8 cellular contexts compared by ENCODE assay signal in genomic region chr4:41933997-41934812, GRCh38. TPM values are rescaled to one million over a fixed set of nuclear protein-coding genes. Genes with fewer than 3 reads are reported as not detected.
DNase-seq lines count a peak whose midpoint lies in the region; ATAC-seq and TF ChIP-seq lines count a peak whose summit lies in the region.

No MANE protein-coding gene starts in this region.

- H3K4me3 Mint-ChIP-seq in stimulated activated memory B cell treated with anti-CD40 and anti-IgM and Interleukin-4, amounts not matched to agents 10 μg/mL and 1 μg/mL and 100 μg/mL, for 72 hours, result peak overlapping the region; percentile 94

- H3K4me1 ChIP-seq in heart right ventricle, result peaks cover 7 to 43% (median 28%) of the 10 kb centered on the region in 9 donors

- peak overlapping the region in 8 of 10 donors; percentile 78 to 100 (median 94) for H3K4me3 ChIP-seq in heart right ventricle

- no peaks in the 10 kb centered on the region for H3K27me3 Mint-ChIP-seq in stimulated activated memory B cell treated with anti-CD40 and anti-IgM and Interleukin-4, amounts not matched to agents 10 μg/mL and 1 μg/mL and 100 μg/mL, for 72 hours

- intact Hi-C loops in heart right ventricle (cut with DNase I), result loop anchor here in 1 of 10 donors (10.0 kb wide), 1 partner anchor 61 kb away; the partner anchor contains the start of gene SLC30A9

- peaks cover 2% of the 10 kb centered on the region for H3K9me3 Mint-ChIP-seq in stimulated activated memory B cell treated with anti-CD40 and anti-IgM and Interleukin-4, amounts not matched to agents 10 μg/mL and 1 μg/mL and 100 μg/mL, for 72 hours

- H3K27ac ChIP-seq in heart right ventricle, result peak overlapping the region in 4 of 10 donors; percentile 82 to 93 (median 86)

- peaks cover 29% of the 10 kb centered on the region for H3K4me1 Mint-ChIP-seq in stimulated activated memory B cell treated with anti-CD40 and anti-IgM and Interleukin-4, amounts not matched to agents 10 μg/mL and 1 μg/mL and 100 μg/mL, for 72 hours

- H3K36me3 Mint-ChIP-seq in stimulated activated memory B cell treated with anti-CD40 and anti-IgM and Interleukin-4, amounts not matched to agents 10 μg/mL and 1 μg/mL and 100 μg/mL, for 72 hours, result peaks cover 3% of the 10 kb centered on the region

- no peaks in the 10 kb centered on the region for H3K9me3 ChIP-seq in heart right ventricle

- ATAC-seq in heart right ventricle, result peak in 3 of 8 donors; percentile 3 to 29 (median 5)
- ATAC-seq in stimulated activated memory B cell treated with anti-CD40 and anti-IgM and Interleukin-4, amounts not matched to agents 10 μg/mL and 1 μg/mL and 100 μg/mL, for 72 hours, result no peak
- ATAC-seq in GM21526 (IDR thresholded peaks at IDR 0.05; ENCODE audit: low FRiP score, unreplicated experiment), result no peak
- no peak for ATAC-seq in GM19463 (IDR thresholded peaks at IDR 0.05; ENCODE audit: unreplicated experiment)

- peak overlapping the region; percentile 79 for H3K27ac Mint-ChIP-seq in stimulated activated memory B cell treated with anti-CD40 and anti-IgM and Interleukin-4, amounts not matched to agents 10 μg/mL and 1 μg/mL and 100 μg/mL, for 72 hours

- peaks cover 0 to 16% (median 2%) of the 10 kb centered on the region in 9 donors for H3K36me3 ChIP-seq in heart right ventricle

- no peak for TF ChIP-seq CTCF in heart right ventricle (IDR thresholded peaks at IDR 0.05)

- no peaks in the 10 kb centered on the region for H3K27me3 ChIP-seq in heart right ventricle

- WGBS in heart right ventricle, 2 donors, result 91 to 93% methylated on average over 17 of the region's 17 CpGs

- DNase-seq in NCI-H82 (lab: John Stamatoyannopoulos, UW), result peak; percentile 4
- no peak for DNase-seq in NCI-H82 treated with DMSO at 0.1 percent for 48 hours (lab: John Stamatoyannopoulos, UW; ENCODE audit: unreplicated experiment)
- peak; percentile 79 for DNase-seq in SKM-1 treated with dmso at 0.1 percent for 144 hours (lab: John Stamatoyannopoulos, UW; ENCODE audit: unreplicated experiment)
- no peak for DNase-seq in heart right ventricle
- DNase-seq in mesenteric fat pad (ENCODE audit: low spot score), result no peak

RNA-seq across cellular contexts. Expression of gene TMEM33, which starts 1.0 kb away (rescaled TPM):
- 10 to 100 TPM; 22.8 to 31.2 (median 27.0) TPM for total RNA-seq in heart right ventricle
- polyA plus RNA-seq in heart right ventricle, result 1 to 10 TPM; 4.7 to 8.7 TPM
- 49.7 TPM for total RNA-seq in mesenteric fat pad

RNA-seq across cellular contexts. Expression of gene DCAF4L1, which starts 47.4 kb away (rescaled TPM):
- total RNA-seq in heart right ventricle (under 1 TPM in 9 of 10 donors, not detected in 1; 0.12 to 0.29 (median 0.23) TPM), mesenteric fat pad (0.35 TPM)
- polyA plus RNA-seq in heart right ventricle, result under 1 TPM; 0.14 to 0.51 TPM

RNA-seq across cellular contexts. Expression of gene SLC30A9, which starts 56.1 kb away (rescaled TPM):
- total RNA-seq in heart right ventricle (10 to 100 TPM; 73.8 to 95.0 (median 82.2) TPM), mesenteric fat pad (31.5 TPM)
- 10 to 100 TPM in 1 of 2 donors, 1 to 10 TPM in 1; 9.8 to 16.2 TPM for polyA plus RNA-seq in heart right ventricle

Comparison
In these comparisons a context has a peak if more than half of its experiments do, and no peak if none do; other contexts are left out.
1. DNase-seq: peak in NCI-H82 (single experiment) and SKM-1 treated with dmso at 0.1 percent for 144 hours (single experiment); none in NCI-H82 treated with DMSO at 0.1 percent for 48 hours (single experiment), heart right ventricle (0 of 2) and mesenteric fat pad (single experiment).